22 cellular contexts compared by ENCODE assay signal in genomic region chr6:31742894-31743293, GRCh38. TPM values are rescaled to one million over a fixed set of nuclear protein-coding genes. Genes with fewer than 3 reads are reported as not detected.
"Had no signal": no experiment of that assay in that cellular context is flagged by ENCODE, and none has a peak within 500 bp of the region (broad histone marks: within the 10 kb centered on the region; RNA-seq: fewer than 3 reads in every experiment).

No MANE protein-coding gene starts in this region.

- H3K27me3 Mint-ChIP-seq: activated CD4-positive, alpha-beta memory T cell treated with anti-CD3 and anti-CD28 coated beads for 36 hours; activated CD4-positive, alpha-beta T cell treated with anti-CD3 and anti-CD28 coated beads for 36 hours; stimulated activated naive CD8-positive, alpha-beta T cell treated with anti-CD3 and anti-CD28 coated beads, Interleukin-15, amount 100 ng/mL, for 72 hours had no signal

- DNase-seq: activated CD4-positive, alpha-beta memory T cell treated with anti-CD3 and anti-CD28 coated beads for 36 hours; activated CD4-positive, alpha-beta T cell treated with anti-CD3 and anti-CD28 coated beads for 36 hours; activated CD8-positive, alpha-beta memory T cell treated with anti-CD3 and anti-CD28 coated beads, Interleukin-2, amount 50 U/mL, for 48 hours; activated naive CD4-positive, alpha-beta T cell treated with anti-CD3 and anti-CD28 coated beads, Interleukin-2, amount 10 ng/mL, durations not matched to agents 7 days and 5 days; dermis blood vessel endothelial cell; head of caudate nucleus; kidney glomerular epithelial cell; left ventricle myocardium superior; mesenchymal stem cell; natural killer cell; ovary; sigmoid colon; stimulated activated naive CD8-positive, alpha-beta T cell treated with anti-CD3 and anti-CD28 coated beads, Interleukin-15, amount 100 ng/mL, for 72 hours; testis; upper lobe of right lung had no signal

- ATAC-seq: activated CD4-positive, alpha-beta T cell treated with anti-CD3 and anti-CD28 coated beads for 36 hours; left ventricle myocardium superior; natural killer cell; stimulated activated naive CD8-positive, alpha-beta T cell treated with anti-CD3 and anti-CD28 coated beads, Interleukin-15, amount 100 ng/mL, for 72 hours; upper lobe of right lung had no signal

- H3K4me3 Mint-ChIP-seq: activated CD4-positive, alpha-beta memory T cell treated with anti-CD3 and anti-CD28 coated beads for 36 hours; activated CD4-positive, alpha-beta T cell treated with anti-CD3 and anti-CD28 coated beads for 36 hours; activated naive CD4-positive, alpha-beta T cell treated with anti-CD3 and anti-CD28 coated beads, Interleukin-2, amount 10 ng/mL, durations not matched to agents 7 days and 5 days; stimulated activated naive CD8-positive, alpha-beta T cell treated with anti-CD3 and anti-CD28 coated beads, Interleukin-15, amount 100 ng/mL, for 72 hours; T-helper 1 cell treated with Interleukin-12 subunit alpha and Interleukin-12 subunit beta and Interleukin-4 antibody, amounts not matched to agents 30 μg/mL and 1 μg/mL, for 36 hours had no signal

- H3K36me3 Mint-ChIP-seq: natural killer cell had no signal

- H3K9me3 Mint-ChIP-seq: activated CD4-positive, alpha-beta memory T cell treated with anti-CD3 and anti-CD28 coated beads for 36 hours; activated naive CD4-positive, alpha-beta T cell treated with anti-CD3 and anti-CD28 coated beads, Interleukin-2, amount 10 ng/mL, durations not matched to agents 7 days and 5 days; natural killer cell; stimulated activated naive CD8-positive, alpha-beta T cell treated with anti-CD3 and anti-CD28 coated beads, Interleukin-15, amount 100 ng/mL, for 72 hours; T-helper 1 cell treated with Interleukin-12 subunit alpha and Interleukin-12 subunit beta and Interleukin-4 antibody, amounts not matched to agents 30 μg/mL and 1 μg/mL, for 36 hours had no signal

- H3K27ac Mint-ChIP-seq: activated CD4-positive, alpha-beta memory T cell treated with anti-CD3 and anti-CD28 coated beads for 36 hours; activated CD4-positive, alpha-beta T cell treated with anti-CD3 and anti-CD28 coated beads for 36 hours; activated naive CD4-positive, alpha-beta T cell treated with anti-CD3 and anti-CD28 coated beads, Interleukin-2, amount 10 ng/mL, durations not matched to agents 7 days and 5 days; stimulated activated naive CD8-positive, alpha-beta T cell treated with anti-CD3 and anti-CD28 coated beads, Interleukin-15, amount 100 ng/mL, for 72 hours; T-helper 1 cell treated with Interleukin-12 subunit alpha and Interleukin-12 subunit beta and Interleukin-4 antibody, amounts not matched to agents 30 μg/mL and 1 μg/mL, for 36 hours had no signal

RNA-seq across cellular contexts. Expression of gene SAPCD1, which starts 19.6 kb away (rescaled TPM):
- total RNA-seq: cerebellum had no signal

RNA-seq across cellular contexts. Expression of gene MPIG6B, which starts 19.7 kb away (rescaled TPM):
- total RNA-seq: activated CD4-positive, alpha-beta memory T cell treated with anti-CD3 and anti-CD28 coated beads for 36 hours; activated CD4-positive, alpha-beta T cell treated with anti-CD3 and anti-CD28 coated beads for 36 hours; astrocyte; bronchial epithelial cell; cerebellum; dermis blood vessel endothelial cell; fibroblast of lung; frontal cortex; pulmonary artery endothelial cell; sigmoid colon had no signal
